1 cellular context compared by ENCODE assay signal in genomic region chr5:33984178-33984577, GRCh38.
TF ChIP-seq lines count a peak whose summit lies in the region.

No MANE protein-coding gene starts in this region.

TF ChIP-seq in IMR-90, 13 proteins besides CTCF, POLR2A, EP300 and RAD21 (continued from another document):
- TF ChIP-seq RFX5 (IDR thresholded peaks at IDR 0.05; ENCODE audit: low read depth, low read length), result no peak
- TF ChIP-seq ELK1 (IDR thresholded peaks at IDR 0.05; ENCODE audit: borderline replicate concordance, low read depth, low read length), result no peak
- TF ChIP-seq FOS (IDR thresholded peaks at IDR 0.05; ENCODE audit: low read depth, low read length), result no peak
- no peak for TF ChIP-seq USF2 (IDR thresholded peaks at IDR 0.05; ENCODE audit: low read depth, low read length)
- TF ChIP-seq CHD1 (IDR thresholded peaks at IDR 0.05; ENCODE audit: low read depth, low read length), result no peak
- no peak for TF ChIP-seq MXI1 (IDR thresholded peaks at IDR 0.05; ENCODE audit: borderline replicate concordance, low read depth, low read length)
- no peak for TF ChIP-seq SMC3 (IDR thresholded peaks at IDR 0.05; ENCODE audit: low read depth, low read length)
- no peak for TF ChIP-seq CEBPB (IDR thresholded peaks at IDR 0.05; ENCODE audit: low read depth, low read length)
- no peak for TF ChIP-seq MAZ (IDR thresholded peaks at IDR 0.05; ENCODE audit: borderline replicate concordance, low read depth, low read length)
